ENCODE assay signal across 1 cellular context in the genomic region with DNA sequence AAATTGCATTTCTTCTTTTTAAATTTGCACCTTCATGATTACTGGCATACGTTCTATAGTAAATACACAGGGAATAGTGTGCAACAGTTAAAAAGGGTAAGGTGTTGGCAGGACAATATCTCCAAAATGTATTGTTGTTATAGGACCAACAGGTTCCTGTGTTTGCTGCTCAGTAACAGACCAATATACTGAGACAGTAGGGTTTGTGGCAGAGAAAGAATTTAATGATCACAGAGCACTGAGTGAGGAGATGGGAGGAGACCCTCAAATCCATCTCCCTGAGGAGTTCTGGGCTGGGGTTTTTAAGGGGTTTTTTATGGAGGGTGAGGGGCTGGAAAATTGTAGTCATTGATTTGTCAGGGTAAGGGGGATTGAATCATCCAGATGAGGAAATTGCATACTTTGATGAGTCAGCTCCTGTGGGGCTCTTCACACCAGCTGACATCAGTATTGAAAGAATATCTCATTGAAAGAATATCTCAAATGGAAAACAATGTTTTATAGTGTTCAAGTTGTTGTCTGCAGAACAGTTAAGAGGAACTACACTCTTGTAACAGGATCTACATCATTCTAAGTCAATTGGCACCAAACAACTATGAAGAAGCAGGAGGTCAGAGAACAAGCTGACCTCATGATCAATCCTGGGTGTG.
TF ChIP-seq lines count a peak whose summit lies in the region.

No MANE protein-coding gene starts in this region.

TF ChIP-seq in K562, 482 proteins besides CTCF, POLR2A, EP300 and RAD21 (continued from another document):
- TF ChIP-seq FOSL1 (tag; conservative IDR thresholded peaks at IDR 0.05) (peak; percentile 42; the same call in 1 of the 2 replicates), U2AF1 (optimal IDR thresholded peaks at IDR 0.05; ENCODE audit: low read depth, low read length) (no peak), FUS (optimal IDR thresholded peaks at IDR 0.05; ENCODE audit: low read depth, low read length) (no peak), MYNN (IDR thresholded peaks at IDR 0.05) (no peak), MYNN (CRISPR knock-in tag; IDR thresholded peaks at IDR 0.05) (no peak), SRF (CRISPR knock-in tag; IDR thresholded peaks at IDR 0.05) (no peak), ATF1 (CRISPR knock-in tag; IDR thresholded peaks at IDR 0.05) (no peak), ATF1 (tag; IDR thresholded peaks at IDR 0.05) (no peak), NEUROD1 (IDR thresholded peaks at IDR 0.05; ENCODE audit: borderline replicate concordance, low read depth, low read length, partially characterized antibody) (no peak), CEBPB (tag; IDR thresholded peaks at IDR 0.05) (no peak), C11orf30 (IDR thresholded peaks at IDR 0.05; ENCODE audit: low read depth) (peak; percentile 69; the same call in 1 of the 2 replicates), ATF3 (IDR thresholded peaks at IDR 0.05) (peak; percentile 16; the same call in 1 of the 2 replicates), ATF3 (CRISPR knock-in tag; conservative IDR thresholded peaks at IDR 0.05) (no peak), ZNF12 (CRISPR knock-in tag; IDR thresholded peaks at IDR 0.05) (no peak), NR3C1 (CRISPR knock-in tag; IDR thresholded peaks at IDR 0.05) (no peak), ESRRA (IDR thresholded peaks at IDR 0.05; ENCODE audit: borderline replicate concordance, low read depth) (no peak), PPARD (CRISPR knock-in tag; IDR thresholded peaks at IDR 0.05) (no peak), MYC (IDR thresholded peaks at IDR 0.05; ENCODE audit: low read depth, low read length) (no peak), MYC (CRISPR knock-in tag; IDR thresholded peaks at IDR 0.05; ENCODE audit: borderline replicate concordance, low read depth) (no peak), SLC30A9 (CRISPR knock-in tag; IDR thresholded peaks at IDR 0.05) (no peak), RAD51 (IDR thresholded peaks at IDR 0.05; ENCODE audit: borderline replicate concordance, low read depth) (no peak), ZBTB33 (CRISPR knock-in tag; IDR thresholded peaks at IDR 0.05) (no peak), ZNF436 (CRISPR knock-in tag; IDR thresholded peaks at IDR 0.05) (no peak), ZSCAN32 (CRISPR knock-in tag; IDR thresholded peaks at IDR 0.05) (no peak), ZNF41 (CRISPR knock-in tag; conservative IDR thresholded peaks at IDR 0.05) (no peak), XRCC5 (IDR thresholded peaks at IDR 0.05; ENCODE audit: low read depth, low read length) (no peak), ZNF316 (IDR thresholded peaks at IDR 0.05) (peak; percentile 70), ZNF24 (IDR thresholded peaks at IDR 0.05) (no peak), TRIM24 (IDR thresholded peaks at IDR 0.05) (no peak), STAG1 (CRISPR knock-in tag; IDR thresholded peaks at IDR 0.05; ENCODE audit: borderline replicate concordance) (no peak), YY1 (IDR thresholded peaks at IDR 0.05; ENCODE audit: borderline replicate concordance in 1 of 3, control insufficient read depth in 1 of 3, extremely low read depth in 1 of 3, insufficient read depth in 3 of 3, insufficient read length in 1 of 3, insufficient replicate concordance in 2 of 3, low read depth in 1 of 3, low read length in 2 of 3) (no peak), LCOR (CRISPR knock-in tag; IDR thresholded peaks at IDR 0.05) (no peak), ZBTB5 (IDR thresholded peaks at IDR 0.05) (no peak), PURB (CRISPR knock-in tag; IDR thresholded peaks at IDR 0.05; ENCODE audit: low read depth) (no peak), ZNF146 (CRISPR knock-in tag; IDR thresholded peaks at IDR 0.05; ENCODE audit: unreplicated experiment) (no peak), ARID1B (IDR thresholded peaks at IDR 0.05) (0 out of 2 replicates have a peak, but pooled peaks have one; percentile 7), MAFK (IDR thresholded peaks at IDR 0.05; ENCODE audit: low read length) (no peak; the same call in 1 of the 2 replicates), TEAD1 (CRISPR knock-in tag; IDR thresholded peaks at IDR 0.05) (no peak), THAP7 (CRISPR knock-in tag; IDR thresholded peaks at IDR 0.05) (no peak), MAFF (IDR thresholded peaks at IDR 0.05; ENCODE audit: low read length) (0 out of 2 replicates have a peak, but pooled peaks have one; percentile 21), CEBPZ (IDR thresholded peaks at IDR 0.05; ENCODE audit: borderline replicate concordance, low read depth, low read length) (no peak), HCFC1 (IDR thresholded peaks at IDR 0.05; ENCODE audit: low read depth, low read length) (no peak), BRCA1 (IDR thresholded peaks at IDR 0.05) (no peak), BRCA1 (CRISPR knock-in tag; IDR thresholded peaks at IDR 0.05) (no peak), RBM14 (IDR thresholded peaks at IDR 0.05; ENCODE audit: borderline replicate concordance, insufficient read depth, low read depth, low read length) (no peak), SMARCB1 (IDR thresholded peaks at IDR 0.05; ENCODE audit: insufficient read length, low read depth) (no peak)
- TF ChIP-seq, protein P1, sequence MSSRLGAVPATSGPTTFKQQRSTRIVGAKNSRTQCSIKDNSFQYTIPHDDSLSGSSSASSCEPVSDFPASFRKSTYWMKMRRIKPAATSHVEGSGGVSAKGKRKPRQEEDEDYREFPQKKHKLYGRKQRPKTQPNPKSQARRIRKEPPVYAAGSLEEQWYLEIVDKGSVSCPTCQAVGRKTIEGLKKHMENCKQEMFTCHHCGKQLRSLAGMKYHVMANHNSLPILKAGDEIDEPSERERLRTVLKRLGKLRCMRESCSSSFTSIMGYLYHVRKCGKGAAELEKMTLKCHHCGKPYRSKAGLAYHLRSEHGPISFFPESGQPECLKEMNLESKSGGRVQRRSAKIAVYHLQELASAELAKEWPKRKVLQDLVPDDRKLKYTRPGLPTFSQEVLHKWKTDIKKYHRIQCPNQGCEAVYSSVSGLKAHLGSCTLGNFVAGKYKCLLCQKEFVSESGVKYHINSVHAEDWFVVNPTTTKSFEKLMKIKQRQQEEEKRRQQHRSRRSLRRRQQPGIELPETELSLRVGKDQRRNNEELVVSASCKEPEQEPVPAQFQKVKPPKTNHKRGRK (tag; IDR thresholded peaks at IDR 0.05) = no peak
- TF ChIP-seq, protein P2, sequence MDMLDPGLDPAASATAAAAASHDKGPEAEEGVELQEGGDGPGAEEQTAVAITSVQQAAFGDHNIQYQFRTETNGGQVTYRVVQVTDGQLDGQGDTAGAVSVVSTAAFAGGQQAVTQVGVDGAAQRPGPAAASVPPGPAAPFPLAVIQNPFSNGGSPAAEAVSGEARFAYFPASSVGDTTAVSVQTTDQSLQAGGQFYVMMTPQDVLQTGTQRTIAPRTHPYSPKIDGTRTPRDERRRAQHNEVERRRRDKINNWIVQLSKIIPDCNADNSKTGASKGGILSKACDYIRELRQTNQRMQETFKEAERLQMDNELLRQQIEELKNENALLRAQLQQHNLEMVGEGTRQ (CRISPR knock-in tag; IDR thresholded peaks at IDR 0.05) = no peak
- TF ChIP-seq, protein P3, sequence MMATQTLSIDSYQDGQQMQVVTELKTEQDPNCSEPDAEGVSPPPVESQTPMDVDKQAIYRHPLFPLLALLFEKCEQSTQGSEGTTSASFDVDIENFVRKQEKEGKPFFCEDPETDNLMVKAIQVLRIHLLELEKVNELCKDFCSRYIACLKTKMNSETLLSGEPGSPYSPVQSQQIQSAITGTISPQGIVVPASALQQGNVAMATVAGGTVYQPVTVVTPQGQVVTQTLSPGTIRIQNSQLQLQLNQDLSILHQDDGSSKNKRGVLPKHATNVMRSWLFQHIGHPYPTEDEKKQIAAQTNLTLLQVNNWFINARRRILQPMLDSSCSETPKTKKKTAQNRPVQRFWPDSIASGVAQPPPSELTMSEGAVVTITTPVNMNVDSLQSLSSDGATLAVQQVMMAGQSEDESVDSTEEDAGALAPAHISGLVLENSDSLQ (IDR thresholded peaks at IDR 0.05) = no peak
